In the genomic region with DNA sequence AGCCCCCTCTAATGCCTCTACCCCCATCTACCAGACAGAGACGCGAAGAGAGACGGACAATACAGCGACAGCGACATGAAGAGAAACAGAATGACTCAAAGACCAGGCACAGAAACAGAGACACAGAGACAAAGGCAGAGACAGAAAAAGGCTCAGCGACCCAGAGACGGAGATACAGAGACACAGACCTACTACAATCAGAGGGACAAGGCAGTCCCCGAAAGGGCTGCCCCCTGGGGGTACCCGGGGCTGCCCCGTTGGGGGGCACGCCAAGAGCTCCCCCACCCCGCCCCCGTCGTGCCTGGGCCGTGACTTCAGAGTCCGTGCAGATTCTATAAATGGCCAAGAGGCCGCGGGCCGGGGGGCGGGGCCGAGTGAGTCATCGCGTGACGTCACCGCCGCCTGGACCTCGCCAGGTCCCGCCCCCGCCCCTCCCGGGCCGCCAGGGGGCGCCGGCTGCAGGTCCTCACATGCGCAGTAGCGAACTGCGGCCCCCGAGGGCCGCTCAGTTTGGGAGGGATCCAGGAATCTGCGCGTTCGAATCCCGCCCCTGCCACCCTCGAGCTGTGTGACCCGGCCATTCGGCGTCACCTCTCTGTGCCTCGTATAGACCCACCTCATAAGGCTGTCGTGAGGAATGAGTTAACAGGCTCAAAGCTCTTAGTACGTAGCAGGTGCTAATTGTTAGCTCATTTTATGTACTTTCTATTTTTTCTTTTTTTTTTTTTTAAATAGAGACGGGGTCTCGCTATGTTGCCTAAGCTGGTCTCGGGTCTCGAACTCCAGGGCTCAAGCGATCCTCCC, we compare ENCODE assay signal across 8 cellular contexts. TPM values are rescaled to one million over a fixed set of nuclear protein-coding genes. Genes with fewer than 3 reads are reported as not detected.
DNase-seq lines count a peak whose midpoint lies in the region; ATAC-seq and TF ChIP-seq lines count a peak whose summit lies in the region.

No MANE protein-coding gene starts in this region.

- TF ChIP-seq CTCF in GM12873 (IDR thresholded peaks at IDR 0.05; ENCODE audit: insufficient read depth, low read depth, low read length, missing control alignments): peak; percentile 89

- peak overlapping the region; percentile 38 for H3K4me3 ChIP-seq in ectodermal cell (ENCODE audit: insufficient read depth, low read depth, low read length)

- H3K27me3 ChIP-seq in ectodermal cell (ENCODE audit: control insufficient read depth, insufficient read depth, low read length, poor library complexity, severe bottlenecking): peaks cover 5% of the 10 kb centered on the region

- H3K36me3 ChIP-seq in ectodermal cell (ENCODE audit: control insufficient read depth, insufficient read depth, low read length): no peaks in the 10 kb centered on the region

- WGBS in ectodermal cell, 2 experiments: 12 to 13% methylated on average over 54 of the region's 54 CpGs

- no peaks in the 10 kb centered on the region for H3K9me3 Mint-ChIP-seq in activated CD8-positive, alpha-beta T cell treated with anti-CD3 and anti-CD28 coated beads, Interleukin-2, amount 10 ng/mL, durations not matched to agents 7 days and 5 days (ENCODE audit: insufficient read depth)

- peaks cover 16% of the 10 kb centered on the region for H3K27me3 Mint-ChIP-seq in activated CD8-positive, alpha-beta T cell treated with anti-CD3 and anti-CD28 coated beads, Interleukin-2, amount 10 ng/mL, durations not matched to agents 7 days and 5 days (ENCODE audit: low read depth)

- peaks cover 12% of the 10 kb centered on the region for H3K4me1 Mint-ChIP-seq in activated CD8-positive, alpha-beta T cell treated with anti-CD3 and anti-CD28 coated beads, Interleukin-2, amount 10 ng/mL, durations not matched to agents 7 days and 5 days (ENCODE audit: low read depth)

- no peaks in the 10 kb centered on the region for H3K9me3 ChIP-seq in ectodermal cell (ENCODE audit: control insufficient read depth, low read length)

- H3K4me1 ChIP-seq in ectodermal cell (ENCODE audit: control insufficient read depth, insufficient read depth, low read length): peaks cover 17% of the 10 kb centered on the region

- POLR2A ChIA-PET in activated CD8-positive, alpha-beta T cell treated with anti-CD3 and anti-CD28 coated beads, Interleukin-2, amount 10 ng/mL, durations not matched to agents 7 days and 5 days (lab: Charles Lee): no interaction called here

- CTCF ChIA-PET in activated CD8-positive, alpha-beta T cell treated with anti-CD3 and anti-CD28 coated beads, Interleukin-2, amount 10 ng/mL, durations not matched to agents 7 days and 5 days (lab: Charles Lee): interaction anchor here (0.5 to 2.6 kb wide), 19 partner anchors 8 to 101 kb away, joined by 3 to 23 read pairs (median 4); a partner anchor contains a TSS

- DNase-seq in NCI-H82 treated with DMSO at 0.1 percent for 48 hours (lab: John Stamatoyannopoulos, UW; ENCODE audit: unreplicated experiment) (peak; percentile 7), lung microvascular endothelial cell (ENCODE audit: low read depth in 2 of 2) (peak; percentile 91 to 93)
- DNase-seq in activated CD8-positive, alpha-beta T cell treated with anti-CD3 and anti-CD28 coated beads, Interleukin-2, amount 10 ng/mL, durations not matched to agents 7 days and 5 days: peak; percentile 86
- peak; percentile 54 to 82 (median 65) for DNase-seq in stimulated activated CD4-positive, alpha-beta T cell treated with anti-CD3 and anti-CD28 coated beads, TNF-alpha, amount 100 ng/mL, for 1 hour (ENCODE audit: low read depth in 3 of 3, low spot score in 1 of 3)

- peak; percentile 76 for ATAC-seq in HG03280 (IDR thresholded peaks at IDR 0.05; ENCODE audit: unreplicated experiment)
- ATAC-seq in activated CD8-positive, alpha-beta T cell treated with anti-CD3 and anti-CD28 coated beads, Interleukin-2, amount 10 ng/mL, durations not matched to agents 7 days and 5 days: peak; percentile 87
- ATAC-seq in GM18870 (IDR thresholded peaks at IDR 0.05; ENCODE audit: unreplicated experiment): no peak

- no peak overlapping the region for H3K27ac Mint-ChIP-seq in activated CD8-positive, alpha-beta T cell treated with anti-CD3 and anti-CD28 coated beads, Interleukin-2, amount 10 ng/mL, durations not matched to agents 7 days and 5 days

- H3K27ac ChIP-seq in ectodermal cell (ENCODE audit: insufficient read depth, low read depth, low read length, poor library complexity, severe bottlenecking): no peak overlapping the region

- H3K4me3 Mint-ChIP-seq in activated CD8-positive, alpha-beta T cell treated with anti-CD3 and anti-CD28 coated beads, Interleukin-2, amount 10 ng/mL, durations not matched to agents 7 days and 5 days: peak overlapping the region; percentile 10

- H3K36me3 Mint-ChIP-seq in activated CD8-positive, alpha-beta T cell treated with anti-CD3 and anti-CD28 coated beads, Interleukin-2, amount 10 ng/mL, durations not matched to agents 7 days and 5 days (ENCODE audit: low read depth): no peaks in the 10 kb centered on the region

RNA-seq across cellular contexts. Expression of a gene that starts 2.7 kb away (rescaled TPM):
- not detected for total RNA-seq in activated CD8-positive, alpha-beta T cell treated with anti-CD3 and anti-CD28 coated beads, Interleukin-2, amount 10 ng/mL, durations not matched to agents 7 days and 5 days
- 25.0 TPM for polyA plus RNA-seq in ectodermal cell (2013, experiment 1 of 4)
- polyA plus RNA-seq in ectodermal cell (2013, experiment 2 of 4): 23.7 TPM
- polyA plus RNA-seq in ectodermal cell (2013, experiment 3 of 4): 19.1 TPM
- polyA plus RNA-seq in ectodermal cell (2013, experiment 4 of 4): 19.8 TPM
- total RNA-seq in lung microvascular endothelial cell: 0.20 and 0.22 TPM in 2 replicates

RNA-seq across cellular contexts. Expression of a gene that starts 7.1 kb away (rescaled TPM):
- 10 to 100 TPM; 28.9 to 31.6 TPM for total RNA-seq in activated CD8-positive, alpha-beta T cell treated with anti-CD3 and anti-CD28 coated beads, Interleukin-2, amount 10 ng/mL, durations not matched to agents 7 days and 5 days
- 29.3 TPM for polyA plus RNA-seq in ectodermal cell (2013, experiment 1 of 4)
- polyA plus RNA-seq in ectodermal cell (2013, experiment 2 of 4): 24.4 TPM
- 23.9 TPM for polyA plus RNA-seq in ectodermal cell (2013, experiment 3 of 4)
- 25.2 TPM for polyA plus RNA-seq in ectodermal cell (2013, experiment 4 of 4)
- 21.4 and 23.8 TPM in 2 replicates for total RNA-seq in lung microvascular endothelial cell

RNA-seq across cellular contexts. Expression of a gene that starts 23.0 kb away (rescaled TPM):
- total RNA-seq in activated CD8-positive, alpha-beta T cell treated with anti-CD3 and anti-CD28 coated beads, Interleukin-2, amount 10 ng/mL, durations not matched to agents 7 days and 5 days: 10 to 100 TPM; 47.9 to 52.8 TPM
- 56.5 TPM for polyA plus RNA-seq in ectodermal cell (2013, experiment 1 of 4)
- polyA plus RNA-seq in ectodermal cell (2013, experiment 2 of 4): 59.9 TPM
- polyA plus RNA-seq in ectodermal cell (2013, experiment 3 of 4): 46.9 TPM
- polyA plus RNA-seq in ectodermal cell (2013, experiment 4 of 4): 55.0 TPM
- 19.2 and 27.2 TPM in 2 replicates for total RNA-seq in lung microvascular endothelial cell

RNA-seq across cellular contexts. Expression of a gene that starts 30.4 kb away (rescaled TPM):
- total RNA-seq in activated CD8-positive, alpha-beta T cell treated with anti-CD3 and anti-CD28 coated beads, Interleukin-2, amount 10 ng/mL, durations not matched to agents 7 days and 5 days: 10 to 100 TPM; 20.1 to 21.8 TPM
- 13.0 TPM for polyA plus RNA-seq in ectodermal cell (2013, experiment 1 of 4)
- polyA plus RNA-seq in ectodermal cell (2013, experiment 2 of 4): 13.2 TPM
- polyA plus RNA-seq in ectodermal cell (2013, experiment 3 of 4): 14.4 TPM
- 14.1 TPM for polyA plus RNA-seq in ectodermal cell (2013, experiment 4 of 4)
- 5.2 and 7.5 TPM in 2 replicates for total RNA-seq in lung microvascular endothelial cell

RNA-seq across cellular contexts. Expression of a gene that starts 41.5 kb away (rescaled TPM):
- 1 to 10 TPM; 9.8 to 9.9 TPM for total RNA-seq in activated CD8-positive, alpha-beta T cell treated with anti-CD3 and anti-CD28 coated beads, Interleukin-2, amount 10 ng/mL, durations not matched to agents 7 days and 5 days
- polyA plus RNA-seq in ectodermal cell (2013, experiment 1 of 4): 1.2 TPM
- 0.55 TPM for polyA plus RNA-seq in ectodermal cell (2013, experiment 2 of 4)
- polyA plus RNA-seq in ectodermal cell (2013, experiment 3 of 4): 0.75 TPM
- polyA plus RNA-seq in ectodermal cell (2013, experiment 4 of 4): 0.45 TPM
- under 0.01 and 0.60 TPM in 2 replicates for total RNA-seq in lung microvascular endothelial cell

Comparison
In these comparisons a context has a peak if more than half of its experiments do, and no peak if none do; other contexts are left out.
1. DNase-seq: peak in every context shown above with its lines; median percentile 92 in lung microvascular endothelial cell; 86 in activated CD8-positive, alpha-beta T cell treated with anti-CD3 and anti-CD28 coated beads, Interleukin-2, amount 10 ng/mL, durations not matched to agents 7 days and 5 days; 65 in stimulated activated CD4-positive, alpha-beta T cell treated with anti-CD3 and anti-CD28 coated beads, TNF-alpha, amount 100 ng/mL, for 1 hour; 7 in NCI-H82 treated with DMSO at 0.1 percent for 48 hours.